8 cellular contexts compared by ENCODE assay signal in genomic region chr11:129861702-129862107, GRCh38. TPM values are rescaled to one million over a fixed set of nuclear protein-coding genes. Genes with fewer than 3 reads are reported as not detected.
DNase-seq lines count a peak whose midpoint lies in the region; ATAC-seq and TF ChIP-seq lines count a peak whose summit lies in the region.

No MANE protein-coding gene starts in this region.

- no peak overlapping the region for H3K9ac ChIP-seq in endodermal cell (ENCODE audit: extremely low read depth, low read length, poor library complexity, severe bottlenecking)

- intact Hi-C loops in mucosa of descending colon (cut with DNase I, micrococcal nuclease): no loop called here

- no peak overlapping the region for H3K4me3 ChIP-seq in endodermal cell (ENCODE audit: low read length)
- no peak overlapping the region for H3K4me3 ChIP-seq in mucosa of descending colon

- peaks cover 13% of the 10 kb centered on the region for H3K4me1 Mint-ChIP-seq in endodermal cell

- peak overlapping the region; percentile 88 for H3K27ac Mint-ChIP-seq in endodermal cell

- H3K27me3 Mint-ChIP-seq in endodermal cell (ENCODE audit: insufficient read depth): no peaks in the 10 kb centered on the region

- no peaks in the 10 kb centered on the region for H3K4me1 ChIP-seq in endodermal cell (ENCODE audit: control insufficient read depth, insufficient read depth, low read length)
- no peaks in the 10 kb centered on the region for H3K4me1 ChIP-seq in mucosa of descending colon (ENCODE audit: low read depth)

- DNase-seq in AG09319 (ENCODE audit: extremely low read depth, low read depth): peak; percentile 53
- DNase-seq in LoVo (ENCODE audit: low spot score): peak; percentile 93
- DNase-seq in endodermal cell: peak; percentile 82
- DNase-seq in mucosa of descending colon: peak in 2 of 3 donors; percentile 67 to 71
- DNase-seq in GM19238 (ENCODE audit: insufficient read length, low spot score): no peak

- 65 to 80% methylated on average over 6 to 7 of the region's 7 CpGs for WGBS in endodermal cell (ENCODE audit: insufficient coverage in 1 of 2, insufficient read length in 1 of 2), 2 experiments

- H3K4me3 Mint-ChIP-seq in endodermal cell: no peak overlapping the region

- peak overlapping the region; percentile 35 for H3K27ac ChIP-seq in endodermal cell (ENCODE audit: low read depth, low read length)

- H3K27me3 ChIP-seq in endodermal cell (ENCODE audit: control insufficient read depth, insufficient read depth, low read length, poor library complexity, severe bottlenecking): no peaks in the 10 kb centered on the region

- H3K9me3 ChIP-seq in endodermal cell (ENCODE audit: control insufficient read depth, low read length) (peaks cover 6% of the 10 kb centered on the region), mucosa of descending colon (no peaks in the 10 kb centered on the region)

- peak; percentile 79 for ATAC-seq in mucosa of descending colon
- ATAC-seq in HG03108 (IDR thresholded peaks at IDR 0.05; ENCODE audit: unreplicated experiment): no peak
- ATAC-seq in HG03097 (IDR thresholded peaks at IDR 0.05; ENCODE audit: low FRiP score, unreplicated experiment): no peak
- no peak for ATAC-seq in HG03469 (IDR thresholded peaks at IDR 0.05; ENCODE audit: unreplicated experiment)

- no peaks in the 10 kb centered on the region for H3K9me3 Mint-ChIP-seq in endodermal cell

- peaks cover 68% of the 10 kb centered on the region for H3K36me3 Mint-ChIP-seq in endodermal cell (ENCODE audit: low read depth)

- TF ChIP-seq CTCF in AG09319 (IDR thresholded peaks at IDR 0.05; ENCODE audit: low read depth, low read length) (no peak), endodermal cell (conservative IDR thresholded peaks at IDR 0.05) (no peak), mucosa of descending colon (IDR thresholded peaks at IDR 0.05) (no peak)

- H3K36me3 ChIP-seq in endodermal cell (ENCODE audit: control insufficient read depth, insufficient read depth, low read length) (peaks cover 66% of the 10 kb centered on the region), mucosa of descending colon (ENCODE audit: low read depth) (no peaks in the 10 kb centered on the region)

RNA-seq across cellular contexts. Expression of gene NFRKB, which starts 33.7 kb away (rescaled TPM):
- total RNA-seq in endodermal cell: 10 to 100 TPM; 46.1 to 46.5 TPM
- polyA plus RNA-seq in endodermal cell (2013, experiment 1 of 2): 38.8 TPM
- polyA plus RNA-seq in endodermal cell (2013, experiment 2 of 2): 35.3 TPM
- 10 to 100 TPM; 19.5 to 27.0 (median 23.7) TPM for total RNA-seq in mucosa of descending colon

RNA-seq across cellular contexts. Expression of gene TMEM45B, which starts 46.1 kb away (rescaled TPM):
- total RNA-seq in endodermal cell: not detected
- polyA plus RNA-seq in endodermal cell (2013, experiment 1 of 2): not detected
- not detected for polyA plus RNA-seq in endodermal cell (2013, experiment 2 of 2)
- 100 to 1,000 TPM; 165 to 442 (median 278) TPM for total RNA-seq in mucosa of descending colon

Comparison
In these comparisons a context has a peak if more than half of its experiments do, and no peak if none do; other contexts are left out.
1. RNA of gene TMEM45B, which starts 46.1 kb away (total RNA-seq): 165 to 442 TPM in mucosa of descending colon; not detected in endodermal cell; every median in the first group is over 100 times any median in the second.